ENCODE assay signal across 1 cellular context in the genomic region with DNA sequence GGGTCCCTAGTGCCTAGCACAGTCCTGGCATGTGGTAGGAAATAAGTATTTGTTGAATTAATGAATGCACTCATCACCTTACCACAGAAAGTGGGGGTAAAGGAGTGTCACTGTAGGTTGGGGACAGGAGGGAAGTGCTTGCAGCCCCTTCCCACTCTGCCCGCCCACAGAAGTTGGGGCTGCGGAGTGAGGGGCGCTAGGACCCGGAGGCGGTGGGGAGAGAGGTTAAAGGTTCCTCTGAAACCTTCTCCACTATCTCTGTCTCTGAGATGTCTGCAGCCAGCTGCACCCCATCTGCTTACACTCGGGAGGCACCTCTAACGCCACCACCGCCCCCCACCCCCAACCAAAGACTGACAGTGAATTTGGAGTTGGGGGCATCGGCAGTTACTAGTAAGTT.
TF ChIP-seq lines count a peak whose summit lies in the region.

No MANE protein-coding gene starts in this region.

TF ChIP-seq in H1, 55 proteins besides CTCF, POLR2A, EP300 and RAD21:
- peak; percentile 69 for TF ChIP-seq EGR1 (IDR thresholded peaks at IDR 0.05; ENCODE audit: borderline replicate concordance, low read depth, low read length)
- TF ChIP-seq CTBP2 (IDR thresholded peaks at IDR 0.05; ENCODE audit: borderline replicate concordance, insufficient read depth, insufficient read length, low read length), result no peak
- TF ChIP-seq FOSL1 (IDR thresholded peaks at IDR 0.05; ENCODE audit: insufficient read depth, low read depth, low read length), result peak; percentile 96
